ENCODE assay signal across 8 cellular contexts in the genomic region with DNA sequence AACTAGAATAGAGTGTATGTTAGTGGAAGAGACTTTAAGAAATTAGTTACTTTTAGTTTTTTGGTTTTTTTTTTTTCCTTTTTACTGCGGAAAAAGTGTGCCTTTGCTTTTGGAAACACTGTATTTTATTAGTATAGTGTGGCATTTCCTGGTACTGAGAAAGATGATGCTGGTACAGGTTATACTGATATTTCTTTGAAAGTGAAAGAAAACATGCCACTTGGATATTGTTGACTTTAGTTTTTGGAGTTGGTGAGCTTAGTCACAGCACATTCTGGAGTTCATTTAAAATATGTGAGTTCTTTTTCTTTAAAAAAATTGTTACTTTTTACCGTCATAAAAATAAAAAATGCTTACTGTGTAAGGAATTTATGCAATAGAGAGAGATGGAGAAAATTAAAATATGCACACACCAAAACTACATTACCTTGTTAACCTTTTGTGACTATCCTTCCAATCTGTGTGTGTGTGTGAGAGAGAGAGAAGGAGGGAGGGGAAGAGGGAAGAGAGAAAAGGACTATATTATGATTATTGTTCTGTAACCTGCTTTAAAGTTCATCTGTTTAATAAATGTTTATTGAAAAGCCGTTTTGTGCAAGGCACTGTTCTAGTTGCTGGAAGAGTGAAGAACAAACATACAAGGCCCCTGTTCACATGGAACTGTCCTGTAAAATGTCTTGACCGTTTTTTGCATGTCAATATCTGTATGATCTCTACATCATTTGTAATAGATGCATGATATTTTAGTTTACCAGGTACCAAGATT. TPM values are rescaled to one million over a fixed set of nuclear protein-coding genes. Genes with fewer than 3 reads are reported as not detected.
DNase-seq lines count a peak whose midpoint lies in the region; ATAC-seq and TF ChIP-seq lines count a peak whose summit lies in the region.

No MANE protein-coding gene starts in this region.

- DNase-seq in RKO (ENCODE audit: low spot score) (peak; percentile 37), spleen (no peak), activated T-cell treated with anti-CD3 and anti-CD28 coated beads for 4 hours (no peak), DMS153 (lab: John Stamatoyannopoulos, UW) (no peak), cerebellum (ENCODE audit: low spot score) (no peak)

- ATAC-seq in gastroesophageal sphincter: no peak
- ATAC-seq in HG02981 (IDR thresholded peaks at IDR 0.05; ENCODE audit: unreplicated experiment): no peak

- peaks cover 11 to 63% (median 33%) of the 10 kb centered on the region in 3 donors for H3K4me1 ChIP-seq in gastroesophageal sphincter
- peaks cover 22 to 81% (median 65%) of the 10 kb centered on the region in 6 donors for H3K4me1 ChIP-seq in spleen

- TF ChIP-seq POLR2A in gastroesophageal sphincter (IDR thresholded peaks at IDR 0.05) (no peak), spleen (IDR thresholded peaks at IDR 0.05) (no peak)

- TF ChIP-seq CTCF in GM12875 (IDR thresholded peaks at IDR 0.05; ENCODE audit: borderline replicate concordance, insufficient read depth, low read depth, low read length) (no peak), gastroesophageal sphincter (IDR thresholded peaks at IDR 0.05) (no peak), spleen (IDR thresholded peaks at IDR 0.05 in 8 of 11, conservative IDR thresholded peaks at IDR 0.05 in 3 of 11) (no peak)

- H3K4me3 ChIP-seq in GM12875 (ENCODE audit: low read depth, low read length) (peak overlapping the region; percentile 94), gastroesophageal sphincter (peak overlapping the region; percentile 86 to 94), spleen (peak overlapping the region; percentile 79 to 97 (median 91))

- TF ChIP-seq EP300 in gastroesophageal sphincter (IDR thresholded peaks at IDR 0.05): no peak

- WGBS in gastroesophageal sphincter (ENCODE audit: low coverage in 1 of 2), 2 donors: 16 to 27% methylated on average over 4 of the region's 4 CpGs
- 30 to 46% (median 38%) methylated on average over 4 of the region's 4 CpGs for WGBS in spleen, 5 donors

- H3K27me3 ChIP-seq in gastroesophageal sphincter (no peaks in the 10 kb centered on the region), spleen (replicated peaks in 1 of 7) (no peaks in the 10 kb centered on the region)

- H3K36me3 ChIP-seq in gastroesophageal sphincter (no peaks in the 10 kb centered on the region), spleen (no peaks in the 10 kb centered on the region)

- no peaks in the 10 kb centered on the region for H3K9me3 ChIP-seq in gastroesophageal sphincter
- no peaks in the 10 kb centered on the region for H3K9me3 ChIP-seq in spleen

- peak overlapping the region; percentile 59 to 96 (median 91) for H3K27ac ChIP-seq in gastroesophageal sphincter
- peak overlapping the region; percentile 78 to 98 (median 98) for H3K27ac ChIP-seq in spleen

- intact Hi-C loops in spleen (cut with DNase I; ENCODE audit: low total_unique reads): loop anchor here (10.0 kb wide), 1 partner anchor 176 kb away; no protein-coding TSS in a partner anchor

RNA-seq across cellular contexts. Expression of a gene that starts 1.9 kb away (rescaled TPM):
- total RNA-seq in gastroesophageal sphincter (10 to 100 TPM; 30.0 to 52.6 (median 43.2) TPM), spleen (100 to 1,000 TPM in 3 of 7 donors, 10 to 100 TPM in 4; 62.8 to 178 (median 100.0) TPM), cerebellum (47.1 TPM)
- 10 to 100 TPM; 18.1 to 23.8 (median 20.7) TPM for polyA plus RNA-seq in spleen
